26 cellular contexts compared by ENCODE assay signal in genomic region chr21:27149034-27149433, GRCh38.
DNase-seq lines count a peak whose midpoint lies in the region; ATAC-seq, FAIRE-seq and TF ChIP-seq lines count a peak whose summit lies in the region.
"Had no signal": no experiment of that assay in that cellular context is flagged by ENCODE, and none has a peak within 500 bp of the region (broad histone marks: within the 10 kb centered on the region; RNA-seq: fewer than 3 reads in every experiment).

No MANE protein-coding gene starts in this region.

- no peaks in the 10 kb centered on the region for H4K20me1 ChIP-seq in HepG2 (ENCODE audit: insufficient read depth, low read length)

- in situ Hi-C loops in HepG2 (cut with HindIII; ENCODE audit: extremely low pct_ligation_motif_present, low pct_unique_long_range_greater_than_20kb), result no loop called here

- H3K4me3 ChIP-seq in adipocyte (ENCODE audit: low read length) (no peak overlapping the region), skeletal muscle cell (ENCODE audit: low read depth, low read length) (no peak overlapping the region), HepG2 (replicated peaks in 1 of 3; ENCODE audit: insufficient read depth in 1 of 3, low read depth in 2 of 3, low read length in 3 of 3) (no peak overlapping the region)
- H3K4me3 ChIP-seq: hepatocyte, lower lobe of right lung, SK-N-MC, uterus had no signal

- peaks cover 4% of the 10 kb centered on the region for H3K9me3 ChIP-seq in adipocyte (ENCODE audit: control insufficient read depth, low read length)
- H3K9me3 ChIP-seq in HepG2 (ENCODE audit: low read length), result peaks cover 84% of the 10 kb centered on the region
- H3K9me3 ChIP-seq: lower lobe of right lung, uterus had no signal

- POLR2A ChIA-PET in HepG2 (lab: Yijun Ruan, JAX), result no interaction called here

- no peak for TF ChIP-seq CTCF in HepG2 (CRISPR knock-in tag; IDR thresholded peaks at IDR 0.05)

- DNase-seq in AG20443 (ENCODE audit: low spot score) (peak; percentile 59), adipocyte (ENCODE audit: low read depth) (peak; percentile 86), fibroblast of peridontal ligament (ENCODE audit: extremely low read depth) (peak; percentile 94), skeletal muscle cell (ENCODE audit: low read depth) (peak; percentile 34), HepG2 (ENCODE audit: low spot score) (no peak), UCSD-AML1 (lab: John Stamatoyannopoulos, UW; ENCODE audit: unreplicated experiment) (no peak), middle frontal gyrus (ENCODE audit: extremely low spot score, low spot score) (no peak)
- DNase-seq: activated B cell treated with CpG ODN at 0.5 μM for 24 hours; activated CD4-positive, alpha-beta memory T cell treated with anti-CD3 and anti-CD28 coated beads for 36 hours; activated naive CD4-positive, alpha-beta T cell treated with Interleukin-2 at 50 U/mL for 16 hours; activated T-cell treated with anti-CD3 and anti-CD28 coated beads for 4 hours; anterior cingulate cortex; endodermal cell; HCEC 1CT; lower lobe of right lung; NCI-H1105 treated with DMSO at 0.1 percent for 48 hours; NCI-H2081 treated with DMSO at 0.1 percent for 48 hours; NCI-H510A; stimulated activated CD4-positive, alpha-beta T cell treated with anti-CD3 and anti-CD28 coated beads, Interleukin-12 subunit alpha, Interleukin-12 subunit beta, amount 100 ng/mL, for 4 hours; T-helper 9 cell; uterus had no signal

- no peaks in the 10 kb centered on the region for H3K36me3 ChIP-seq in adipocyte (ENCODE audit: control insufficient read depth, insufficient read depth, low read length, severe bottlenecking)
- no peaks in the 10 kb centered on the region for H3K36me3 ChIP-seq in HepG2 (replicated peaks in 1 of 2; ENCODE audit: control insufficient read depth in 1 of 2, insufficient read depth in 2 of 2, low read length in 2 of 2)
- H3K36me3 ChIP-seq: lower lobe of right lung, uterus had no signal

- no peaks in the 10 kb centered on the region for H3K79me2 ChIP-seq in HepG2 (ENCODE audit: insufficient read depth, low read length)
- H3K79me2 ChIP-seq: hepatocyte had no signal

- TF ChIP-seq EP300 in HepG2 (IDR thresholded peaks at IDR 0.05; ENCODE audit: low read depth in 2 of 2, low read length in 2 of 2) (no peak), HepG2 (CRISPR knock-in tag; IDR thresholded peaks at IDR 0.05; ENCODE audit: borderline replicate concordance) (no peak)

- no TSS peak for BruUV-seq in HepG2 (replicated peaks; lab: Mats Ljungman, UMichigan)

- H3K27me3 ChIP-seq in adipocyte (replicated peaks; ENCODE audit: control insufficient read depth, insufficient read depth, low read length) (no peaks in the 10 kb centered on the region), HepG2 (ENCODE audit: control insufficient read depth in 1 of 2, insufficient read depth in 2 of 2, low read length in 2 of 2) (no peaks in the 10 kb centered on the region)
- H3K27me3 ChIP-seq: hepatocyte, uterus had no signal

- H3K4me2 ChIP-seq in HepG2 (ENCODE audit: low read depth, low read length), result no peak overlapping the region
- H3K4me2 ChIP-seq: hepatocyte had no signal

- H3K9ac ChIP-seq in adipocyte (ENCODE audit: low read length), result no peak overlapping the region
- H3K9ac ChIP-seq in HepG2 (ENCODE audit: insufficient read depth, low read depth, low read length), result no peak overlapping the region

- H2AFZ ChIP-seq in HepG2 (ENCODE audit: low read length), result no peak overlapping the region
- H2AFZ ChIP-seq: hepatocyte had no signal

- no peak overlapping the region for H3K27ac ChIP-seq in HepG2 (ENCODE audit: extremely low read length, insufficient read depth, low read length)
- H3K27ac ChIP-seq: hepatocyte, lower lobe of right lung, SK-N-MC, uterus had no signal

- intact Hi-C loops in HepG2 (cut with micrococcal nuclease; ENCODE audit: unreplicated experiment), result no loop called here

- CTCF ChIA-PET in HepG2 (lab: Yijun Ruan, JAX; ENCODE audit: low intra/inter-chr PET ratio, low total read pairs), result no interaction called here

- no peak for ATAC-seq in HepG2
- ATAC-seq in HG02884 (IDR thresholded peaks at IDR 0.05; ENCODE audit: unreplicated experiment), result no peak
- ATAC-seq: lower lobe of right lung had no signal

- peaks cover 6% of the 10 kb centered on the region for H3K4me1 ChIP-seq in adipocyte (ENCODE audit: control insufficient read depth, insufficient read depth, low read length)
- H3K4me1 ChIP-seq in HepG2 (ENCODE audit: insufficient read depth, low read length), result no peaks in the 10 kb centered on the region
- H3K4me1 ChIP-seq: lower lobe of right lung, uterus had no signal

- TF ChIP-seq POLR2A in HepG2 (IDR thresholded peaks at IDR 0.05; ENCODE audit: insufficient read depth in 1 of 2, low read depth in 2 of 2, low read length in 2 of 2), result no peak

- no peak for FAIRE-seq in HepG2 (lab: Jason Lieb, UNC)
- FAIRE-seq: colon, keratinocyte had no signal

- 2% methylated on average over 2 of the region's 2 CpGs for WGBS in HepG2 (ENCODE audit: low lambda C conversion rate)

- TF ChIP-seq RAD21 in HepG2 (CRISPR knock-in tag; IDR thresholded peaks at IDR 0.05), result no peak

TF ChIP-seq in HepG2, 621 proteins besides CTCF, POLR2A, EP300 and RAD21:
- TF ChIP-seq, protein P1, sequence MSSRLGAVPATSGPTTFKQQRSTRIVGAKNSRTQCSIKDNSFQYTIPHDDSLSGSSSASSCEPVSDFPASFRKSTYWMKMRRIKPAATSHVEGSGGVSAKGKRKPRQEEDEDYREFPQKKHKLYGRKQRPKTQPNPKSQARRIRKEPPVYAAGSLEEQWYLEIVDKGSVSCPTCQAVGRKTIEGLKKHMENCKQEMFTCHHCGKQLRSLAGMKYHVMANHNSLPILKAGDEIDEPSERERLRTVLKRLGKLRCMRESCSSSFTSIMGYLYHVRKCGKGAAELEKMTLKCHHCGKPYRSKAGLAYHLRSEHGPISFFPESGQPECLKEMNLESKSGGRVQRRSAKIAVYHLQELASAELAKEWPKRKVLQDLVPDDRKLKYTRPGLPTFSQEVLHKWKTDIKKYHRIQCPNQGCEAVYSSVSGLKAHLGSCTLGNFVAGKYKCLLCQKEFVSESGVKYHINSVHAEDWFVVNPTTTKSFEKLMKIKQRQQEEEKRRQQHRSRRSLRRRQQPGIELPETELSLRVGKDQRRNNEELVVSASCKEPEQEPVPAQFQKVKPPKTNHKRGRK (CRISPR knock-in tag; IDR thresholded peaks at IDR 0.05), result no peak
- TF ChIP-seq HCFC1 (IDR thresholded peaks at IDR 0.05; ENCODE audit: low read depth, low read length) (no peak), CHD4 (IDR thresholded peaks at IDR 0.05; ENCODE audit: borderline replicate concordance, low read length) (no peak), THYN1 (CRISPR knock-in tag; IDR thresholded peaks at IDR 0.05; ENCODE audit: borderline replicate concordance, low read depth) (no peak), PTBP1 (IDR thresholded peaks at IDR 0.05; ENCODE audit: low read depth, low read length, poor library complexity, severe bottlenecking) (no peak), WIZ (CRISPR knock-in tag; IDR thresholded peaks at IDR 0.05) (no peak), ZNF761 (CRISPR knock-in tag; conservative IDR thresholded peaks at IDR 0.05) (no peak), ZBTB44 (CRISPR knock-in tag; IDR thresholded peaks at IDR 0.05) (no peak), ZNF44 (CRISPR knock-in tag; IDR thresholded peaks at IDR 0.05) (no peak)
- TF ChIP-seq, protein P2, sequence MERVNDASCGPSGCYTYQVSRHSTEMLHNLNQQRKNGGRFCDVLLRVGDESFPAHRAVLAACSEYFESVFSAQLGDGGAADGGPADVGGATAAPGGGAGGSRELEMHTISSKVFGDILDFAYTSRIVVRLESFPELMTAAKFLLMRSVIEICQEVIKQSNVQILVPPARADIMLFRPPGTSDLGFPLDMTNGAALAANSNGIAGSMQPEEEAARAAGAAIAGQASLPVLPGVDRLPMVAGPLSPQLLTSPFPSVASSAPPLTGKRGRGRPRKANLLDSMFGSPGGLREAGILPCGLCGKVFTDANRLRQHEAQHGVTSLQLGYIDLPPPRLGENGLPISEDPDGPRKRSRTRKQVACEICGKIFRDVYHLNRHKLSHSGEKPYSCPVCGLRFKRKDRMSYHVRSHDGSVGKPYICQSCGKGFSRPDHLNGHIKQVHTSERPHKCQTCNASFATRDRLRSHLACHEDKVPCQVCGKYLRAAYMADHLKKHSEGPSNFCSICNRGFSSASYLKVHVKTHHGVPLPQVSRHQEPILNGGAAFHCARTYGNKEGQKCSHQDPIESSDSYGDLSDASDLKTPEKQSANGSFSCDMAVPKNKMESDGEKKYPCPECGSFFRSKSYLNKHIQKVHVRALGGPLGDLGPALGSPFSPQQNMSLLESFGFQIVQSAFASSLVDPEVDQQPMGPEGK (CRISPR knock-in tag; IDR thresholded peaks at IDR 0.05), result no peak
- TF ChIP-seq, protein P3, sequence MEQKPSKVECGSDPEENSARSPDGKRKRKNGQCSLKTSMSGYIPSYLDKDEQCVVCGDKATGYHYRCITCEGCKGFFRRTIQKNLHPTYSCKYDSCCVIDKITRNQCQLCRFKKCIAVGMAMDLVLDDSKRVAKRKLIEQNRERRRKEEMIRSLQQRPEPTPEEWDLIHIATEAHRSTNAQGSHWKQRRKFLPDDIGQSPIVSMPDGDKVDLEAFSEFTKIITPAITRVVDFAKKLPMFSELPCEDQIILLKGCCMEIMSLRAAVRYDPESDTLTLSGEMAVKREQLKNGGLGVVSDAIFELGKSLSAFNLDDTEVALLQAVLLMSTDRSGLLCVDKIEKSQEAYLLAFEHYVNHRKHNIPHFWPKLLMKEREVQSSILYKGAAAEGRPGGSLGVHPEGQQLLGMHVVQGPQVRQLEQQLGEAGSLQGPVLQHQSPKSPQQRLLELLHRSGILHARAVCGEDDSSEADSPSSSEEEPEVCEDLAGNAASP (CRISPR knock-in tag; IDR thresholded peaks at IDR 0.05; ENCODE audit: borderline replicate concordance), result no peak

Comparison
In these comparisons a context has a peak if more than half of its experiments do, and no peak if none do; other contexts are left out.
1. DNase-seq: peak in AG20443 (single experiment), adipocyte (single experiment), fibroblast of peridontal ligament (single experiment) and skeletal muscle cell (single experiment); none in HepG2 (single experiment), UCSD-AML1 (single experiment) and middle frontal gyrus (single experiment).